31 cellular contexts compared by ENCODE assay signal in genomic region chr6:72035966-72036365, GRCh38.
"Had no signal": no experiment of that assay in that cellular context is flagged by ENCODE, and none has a peak within 500 bp of the region (broad histone marks: within the 10 kb centered on the region; RNA-seq: fewer than 3 reads in every experiment).

No MANE protein-coding gene starts in this region.

- H3K4me1 ChIP-seq: colonic mucosa, esophagus muscularis mucosa, foreskin keratinocyte, gastroesophageal sphincter, heart right ventricle, lower lobe of right lung, parathyroid adenoma, right atrium auricular region, spleen, stomach, thyroid gland, vagina had no signal

- H3K9me3 ChIP-seq: colonic mucosa, esophagus muscularis mucosa, gastroesophageal sphincter, heart right ventricle, lower lobe of right lung, mucosa of descending colon, neutrophil, right atrium auricular region, spleen, stomach, thyroid gland, vagina had no signal

- H3K27ac ChIP-seq: colonic mucosa, esophagus muscularis mucosa, foreskin keratinocyte, gastroesophageal sphincter, heart right ventricle, lower lobe of right lung, neutrophil, parathyroid adenoma, right atrium auricular region, spleen, stomach, thyroid gland, vagina had no signal

- H3K4me1 Mint-ChIP-seq: naive B cell, neural crest cell had no signal

- H3K27me3 ChIP-seq: colonic mucosa, foreskin keratinocyte, gastroesophageal sphincter, heart right ventricle, neutrophil, right atrium auricular region, spleen, stomach, thyroid gland, vagina had no signal

- H3K4me3 Mint-ChIP-seq: dendritic cell treated with granulocyte-macrophage colony-stimulating factor and Interleukin-4, amounts not matched to agents 40 ng/mL and 50 ng/mL, for 4 days; endodermal cell; mesothelial cell of epicardium; naive B cell; natural killer cell treated with Interleukin-12 subunit alpha and Interleukin-12 subunit beta and Interleukin-15 and Interleukin-18, amount 100 ng/mL, for 72 hours; neural crest cell had no signal

- H3K27me3 Mint-ChIP-seq: dendritic cell treated with granulocyte-macrophage colony-stimulating factor and Interleukin-4, amounts not matched to agents 40 ng/mL and 50 ng/mL, for 4 days; natural killer cell treated with Interleukin-12 subunit alpha and Interleukin-12 subunit beta and Interleukin-15 and Interleukin-18, amount 100 ng/mL, for 72 hours; progenitor cell of endocrine pancreas had no signal

- H3K36me3 ChIP-seq: colonic mucosa, esophagus muscularis mucosa, gastroesophageal sphincter, heart right ventricle, lower lobe of right lung, neutrophil, right atrium auricular region, spleen, stomach, thyroid gland, vagina had no signal

- H3K4me3 ChIP-seq: colonic mucosa, esophagus muscularis mucosa, gastroesophageal sphincter, heart right ventricle, lower lobe of right lung, mucosa of descending colon, right atrium auricular region, spleen, stomach, thyroid gland, vagina had no signal

- H2AFZ ChIP-seq: parathyroid adenoma had no signal

- H3K27ac Mint-ChIP-seq: dendritic cell treated with granulocyte-macrophage colony-stimulating factor and Interleukin-4, amounts not matched to agents 40 ng/mL and 50 ng/mL, for 4 days; endodermal cell; mesothelial cell of epicardium; naive B cell; natural killer cell treated with Interleukin-12 subunit alpha and Interleukin-12 subunit beta and Interleukin-15 and Interleukin-18, amount 100 ng/mL, for 72 hours; progenitor cell of endocrine pancreas had no signal

- H3K9me3 Mint-ChIP-seq: dendritic cell treated with granulocyte-macrophage colony-stimulating factor and Interleukin-4, amounts not matched to agents 40 ng/mL and 50 ng/mL, for 4 days; endodermal cell; mesothelial cell of epicardium; naive B cell; natural killer cell treated with Interleukin-12 subunit alpha and Interleukin-12 subunit beta and Interleukin-15 and Interleukin-18, amount 100 ng/mL, for 72 hours; neural crest cell had no signal

- H3K79me2 ChIP-seq: parathyroid adenoma had no signal

- ATAC-seq: foreskin keratinocyte; gastroesophageal sphincter; heart right ventricle; left colon; left ventricle myocardium superior; mucosa of descending colon; natural killer cell treated with Interleukin-12 subunit alpha and Interleukin-12 subunit beta and Interleukin-15 and Interleukin-18, amount 100 ng/mL, for 72 hours; sciatic nerve had no signal

- DNase-seq: colonic mucosa; effector CD8-positive, alpha-beta T cell; endodermal cell; foreskin keratinocyte; glutamatergic neuron; heart right ventricle; hippocampal formation; left colon; left ventricle myocardium superior; lower lobe of right lung; mesenchymal stem cell; mucosa of descending colon; naive B cell; spleen; stimulated activated CD4-positive, alpha-beta T cell treated with anti-CD3 and anti-CD28 coated beads, Interleukin-2, amount 100 ng/mL, for 48 hours; stimulated activated naive CD4-positive, alpha-beta T cell treated with Interleukin-2 at 50 U/mL for 16 hours; stomach; thyroid gland; trophoblast cell had no signal

- H3K36me3 Mint-ChIP-seq: mesothelial cell of epicardium; naive B cell; natural killer cell treated with Interleukin-12 subunit alpha and Interleukin-12 subunit beta and Interleukin-15 and Interleukin-18, amount 100 ng/mL, for 72 hours had no signal
